20 cellular contexts compared by ENCODE assay signal in the genomic region with DNA sequence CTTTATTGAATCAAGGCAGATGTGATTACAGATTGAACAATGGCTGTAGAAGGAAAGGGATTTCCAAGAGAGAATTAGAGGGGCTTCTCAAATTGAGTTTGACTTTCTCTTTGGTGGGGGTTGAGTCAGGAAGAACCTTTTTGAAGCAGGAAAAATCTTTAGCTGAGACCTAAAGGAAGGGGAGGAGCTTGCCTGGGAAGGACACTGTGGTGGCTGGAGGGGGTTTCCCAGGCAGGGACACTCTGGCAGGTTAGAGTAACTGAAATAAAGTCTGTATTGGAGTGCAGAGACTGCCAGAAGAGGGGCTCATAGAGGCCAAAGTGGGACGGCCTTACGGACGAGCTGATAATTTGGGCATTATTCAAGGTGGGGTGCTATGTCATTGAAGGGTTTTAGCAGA.
DNase-seq lines count a peak whose midpoint lies in the region; ATAC-seq and FAIRE-seq lines count a peak whose summit lies in the region.
"Had no signal": no experiment of that assay in that cellular context is flagged by ENCODE, and none has a peak within 500 bp of the region (broad histone marks: within the 10 kb centered on the region; RNA-seq: fewer than 3 reads in every experiment).

No MANE protein-coding gene starts in this region.

- peaks cover 5% of the 10 kb centered on the region for H3K4me1 Mint-ChIP-seq in activated naive CD4-positive, alpha-beta T cell treated with anti-CD3 and anti-CD28 coated beads for 36 hours (ENCODE audit: low read depth)
- H3K4me1 Mint-ChIP-seq in stimulated activated memory B cell treated with anti-CD40 and anti-IgM and Interleukin-4, amounts not matched to agents 10 μg/mL and 1 μg/mL and 100 μg/mL, for 72 hours: peaks cover 30% of the 10 kb centered on the region

- peak; percentile 56 for ATAC-seq in GM21515 (IDR thresholded peaks at IDR 0.05; ENCODE audit: unreplicated experiment)
- peak; percentile 54 for ATAC-seq in HG03196 (IDR thresholded peaks at IDR 0.05; ENCODE audit: unreplicated experiment)
- ATAC-seq in stimulated activated memory B cell treated with anti-CD40 and anti-IgM and Interleukin-4, amounts not matched to agents 10 μg/mL and 1 μg/mL and 100 μg/mL, for 72 hours: no peak
- no peak for ATAC-seq in HG03565 (IDR thresholded peaks at IDR 0.05; ENCODE audit: unreplicated experiment)
- ATAC-seq: activated CD8-positive, alpha-beta memory T cell treated with anti-CD3 and anti-CD28 coated beads, Interleukin-2, amount 10 ng/mL, durations not matched to agents 7 days and 5 days had no signal

- no peaks in the 10 kb centered on the region for H3K9me3 ChIP-seq in small intestine (ENCODE audit: control insufficient read depth, low read depth)
- H3K9me3 ChIP-seq: HAP-1 had no signal

- no peak overlapping the region for H3K4me3 Mint-ChIP-seq in activated naive CD4-positive, alpha-beta T cell treated with anti-CD3 and anti-CD28 coated beads for 36 hours
- no peak overlapping the region for H3K4me3 Mint-ChIP-seq in stimulated activated memory B cell treated with anti-CD40 and anti-IgM and Interleukin-4, amounts not matched to agents 10 μg/mL and 1 μg/mL and 100 μg/mL, for 72 hours
- H3K4me3 Mint-ChIP-seq: activated CD8-positive, alpha-beta memory T cell treated with anti-CD3 and anti-CD28 coated beads, Interleukin-2, amount 10 ng/mL, durations not matched to agents 7 days and 5 days; activated naive CD4-positive, alpha-beta T cell treated with anti-CD3 and anti-CD28 coated beads, Interleukin-2, amount 10 ng/mL, durations not matched to agents 7 days and 5 days had no signal

- peak; percentile 14 for DNase-seq in activated naive CD4-positive, alpha-beta T cell treated with anti-CD3 and anti-CD28 coated beads for 36 hours
- no peak for DNase-seq in activated naive CD4-positive, alpha-beta T cell treated with Interleukin-2 at 50 U/mL for 16 hours
- no peak for DNase-seq in effector CD4-positive, alpha-beta T cell
- no peak for DNase-seq in small intestine
- DNase-seq: activated CD8-positive, alpha-beta memory T cell treated with anti-CD3 and anti-CD28 coated beads, Interleukin-2, amount 10 ng/mL, durations not matched to agents 7 days and 5 days; activated naive CD4-positive, alpha-beta T cell treated with anti-CD3 and anti-CD28 coated beads, Interleukin-2, amount 10 ng/mL, durations not matched to agents 7 days and 5 days; KG1; NCI-H1694; NCI-H510A; PC-9; substantia nigra had no signal

- no peak for FAIRE-seq in small intestine (lab: Jason Lieb, UNC)
- FAIRE-seq: A204.1, endometrium, frontal cortex had no signal

- peaks cover 4 to 6% of the 10 kb centered on the region in 2 donors for H3K4me1 ChIP-seq in small intestine (ENCODE audit: control insufficient read depth in 2 of 2, insufficient read depth in 1 of 2, low read depth in 1 of 2, low read length in 1 of 2)
- H3K4me1 ChIP-seq: parathyroid adenoma had no signal

- CTCF ChIA-PET in activated naive CD4-positive, alpha-beta T cell treated with anti-CD3 and anti-CD28 coated beads for 36 hours (lab: Charles Lee): interaction anchor here (0.8 to 1.3 kb wide), 2 partner anchors 8 to 22 kb away, joined by 3 read pairs; no protein-coding TSS in a partner anchor

- WGBS in small intestine, 3 donors: 92 to 97% (median 94%) methylated on average over 3 of the region's 3 CpGs

- intact Hi-C loops in activated naive CD4-positive, alpha-beta T cell treated with anti-CD3 and anti-CD28 coated beads for 36 hours (cut with micrococcal nuclease): no loop called here

- H3K27me3 ChIP-seq in small intestine (ENCODE audit: control insufficient read depth in 2 of 2, insufficient read depth in 2 of 2, low read length in 2 of 2): no peaks in the 10 kb centered on the region

- H3K27me3 Mint-ChIP-seq in activated naive CD4-positive, alpha-beta T cell treated with anti-CD3 and anti-CD28 coated beads for 36 hours (ENCODE audit: low read depth): no peaks in the 10 kb centered on the region
- H3K27me3 Mint-ChIP-seq in stimulated activated memory B cell treated with anti-CD40 and anti-IgM and Interleukin-4, amounts not matched to agents 10 μg/mL and 1 μg/mL and 100 μg/mL, for 72 hours: no peaks in the 10 kb centered on the region

- no peaks in the 10 kb centered on the region for H3K9me3 Mint-ChIP-seq in activated naive CD4-positive, alpha-beta T cell treated with anti-CD3 and anti-CD28 coated beads for 36 hours
- H3K9me3 Mint-ChIP-seq in stimulated activated memory B cell treated with anti-CD40 and anti-IgM and Interleukin-4, amounts not matched to agents 10 μg/mL and 1 μg/mL and 100 μg/mL, for 72 hours: peaks cover 2% of the 10 kb centered on the region
- H3K9me3 Mint-ChIP-seq: activated naive CD4-positive, alpha-beta T cell treated with anti-CD3 and anti-CD28 coated beads, Interleukin-2, amount 10 ng/mL, durations not matched to agents 7 days and 5 days had no signal

- H3K27ac Mint-ChIP-seq in activated naive CD4-positive, alpha-beta T cell treated with anti-CD3 and anti-CD28 coated beads for 36 hours: no peak overlapping the region
- peak overlapping the region; percentile 65 for H3K27ac Mint-ChIP-seq in stimulated activated memory B cell treated with anti-CD40 and anti-IgM and Interleukin-4, amounts not matched to agents 10 μg/mL and 1 μg/mL and 100 μg/mL, for 72 hours
- H3K27ac Mint-ChIP-seq: activated CD8-positive, alpha-beta memory T cell treated with anti-CD3 and anti-CD28 coated beads, Interleukin-2, amount 10 ng/mL, durations not matched to agents 7 days and 5 days; activated naive CD4-positive, alpha-beta T cell treated with anti-CD3 and anti-CD28 coated beads, Interleukin-2, amount 10 ng/mL, durations not matched to agents 7 days and 5 days had no signal

- H3K27ac ChIP-seq in small intestine (ENCODE audit: low read depth in 1 of 2, low read length in 1 of 2): no peak overlapping the region
- H3K27ac ChIP-seq: parathyroid adenoma, PC-9 had no signal

- H3K36me3 ChIP-seq in small intestine (ENCODE audit: control insufficient read depth in 2 of 2, insufficient read depth in 2 of 2, low read length in 2 of 2): no peaks in the 10 kb centered on the region
- H3K36me3 ChIP-seq: HAP-1 had no signal

- H3K4me3 ChIP-seq in small intestine (ENCODE audit: low read depth in 1 of 2, low read length in 2 of 2): no peak overlapping the region
- H3K4me3 ChIP-seq: HAP-1, PC-9 had no signal

- no peaks in the 10 kb centered on the region for H3K36me3 Mint-ChIP-seq in activated naive CD4-positive, alpha-beta T cell treated with anti-CD3 and anti-CD28 coated beads for 36 hours (ENCODE audit: low read depth)
- no peaks in the 10 kb centered on the region for H3K36me3 Mint-ChIP-seq in stimulated activated memory B cell treated with anti-CD40 and anti-IgM and Interleukin-4, amounts not matched to agents 10 μg/mL and 1 μg/mL and 100 μg/mL, for 72 hours
- H3K36me3 Mint-ChIP-seq: activated CD8-positive, alpha-beta memory T cell treated with anti-CD3 and anti-CD28 coated beads, Interleukin-2, amount 10 ng/mL, durations not matched to agents 7 days and 5 days; activated naive CD4-positive, alpha-beta T cell treated with anti-CD3 and anti-CD28 coated beads, Interleukin-2, amount 10 ng/mL, durations not matched to agents 7 days and 5 days had no signal

Comparison
In these comparisons a context has a peak if more than half of its experiments do, and no peak if none do; other contexts are left out.
1. ATAC-seq: peak in GM21515 (single experiment) and HG03196 (single experiment); none in stimulated activated memory B cell treated with anti-CD40 and anti-IgM and Interleukin-4, amounts not matched to agents 10 μg/mL and 1 μg/mL and 100 μg/mL, for 72 hours (single experiment) and HG03565 (single experiment).